Comparison of ENCODE assay signal across 10 cellular contexts in the genomic region with DNA sequence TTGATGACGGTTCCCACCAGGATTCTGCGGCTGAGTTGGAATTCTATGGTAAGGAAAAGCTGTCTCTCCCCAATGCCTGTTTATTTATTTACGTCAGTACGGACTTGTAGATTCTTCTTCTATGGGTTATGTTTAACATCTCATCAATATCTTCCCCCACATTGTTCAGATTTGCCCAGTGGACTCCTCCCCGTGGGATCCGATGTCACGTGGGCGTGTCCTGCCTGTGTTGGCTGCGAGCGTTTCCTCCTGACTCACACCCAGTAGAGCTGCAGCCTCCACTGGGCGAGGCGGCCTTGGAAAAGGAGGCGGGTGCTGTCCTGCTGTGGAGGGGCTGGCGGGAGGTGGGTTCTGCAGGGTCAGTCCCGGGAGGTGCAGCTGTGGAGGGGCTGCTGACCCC. TPM values are rescaled to one million over a fixed set of nuclear protein-coding genes. Genes with fewer than 3 reads are reported as not detected.
DNase-seq lines count a peak whose midpoint lies in the region; ATAC-seq and FAIRE-seq lines count a peak whose summit lies in the region.
"Had no signal": no experiment of that assay in that cellular context is flagged by ENCODE, and none has a peak within 500 bp of the region (broad histone marks: within the 10 kb centered on the region; RNA-seq: fewer than 3 reads in every experiment).

No MANE protein-coding gene starts in this region.

- DNase-seq in activated T-cell treated with anti-CD3 and anti-CD28 coated beads, Interleukin-2, amount 50 U/mL, for 4 hours = no peak
- DNase-seq in activated T-cell treated with anti-CD3 and anti-CD28 coated beads, Interleukin-2, amount 50 U/mL, for 1 hour = no peak
- DNase-seq in SW480 (ENCODE audit: low spot score) = peak; percentile 93
- peak; percentile 59 for DNase-seq in glomerular visceral epithelial cell (ENCODE audit: extremely low spot score)
- DNase-seq in small intestine = peak; percentile 60
- no peak for DNase-seq in GM19239 (ENCODE audit: insufficient read length, low spot score)
- no peak for DNase-seq in MV-4-11 (lab: John Stamatoyannopoulos, UW)
- DNase-seq: activated T-cell treated with anti-CD3 and anti-CD28 coated beads, Interleukin-2, amount 50 U/mL, for 72 hours; OCI-M1 had no signal

- no peak overlapping the region for H3K4me3 Mint-ChIP-seq in activated T-cell treated with anti-CD3 and anti-CD28 coated beads, Interleukin-2, amount 50 U/mL, for 4 hours
- H3K4me3 Mint-ChIP-seq: activated T-cell treated with anti-CD3 and anti-CD28 coated beads, Interleukin-2, amount 50 U/mL, for 72 hours had no signal

- peaks cover 0 to 8% of the 10 kb centered on the region in 2 donors for H3K27me3 ChIP-seq in small intestine (ENCODE audit: control insufficient read depth in 2 of 2, insufficient read depth in 2 of 2, low read length in 2 of 2)

- no peaks in the 10 kb centered on the region for H3K36me3 Mint-ChIP-seq in activated T-cell treated with anti-CD3 and anti-CD28 coated beads, Interleukin-2, amount 50 U/mL, for 4 hours (ENCODE audit: insufficient read depth)

- no peak for FAIRE-seq in small intestine (lab: Jason Lieb, UNC)
- FAIRE-seq in GM19239 (lab: Jason Lieb, UNC) = no peak

- no peak overlapping the region for H3K4me3 ChIP-seq in small intestine (ENCODE audit: low read depth in 1 of 2, low read length in 2 of 2)

- no peaks in the 10 kb centered on the region for H3K9me3 ChIP-seq in small intestine (ENCODE audit: control insufficient read depth, low read depth)

- WGBS in small intestine, 3 donors = 9 to 22% (median 15%) methylated on average over 15 of the region's 15 CpGs

- H3K27ac ChIP-seq in small intestine (ENCODE audit: low read depth in 1 of 2, low read length in 1 of 2) = no peak overlapping the region

- peak; percentile 35 to 37 for ATAC-seq in activated T-cell treated with anti-CD3 and anti-CD28 coated beads, Interleukin-2, amount 50 U/mL, for 4 hours
- ATAC-seq in GM19395 (IDR thresholded peaks at IDR 0.05; ENCODE audit: unreplicated experiment) = no peak
- ATAC-seq: activated T-cell treated with anti-CD3 and anti-CD28 coated beads, Interleukin-2, amount 50 U/mL, for 72 hours had no signal

- H3K4me1 ChIP-seq in small intestine (ENCODE audit: control insufficient read depth in 2 of 2, insufficient read depth in 1 of 2, low read depth in 1 of 2, low read length in 1 of 2) = no peaks in the 10 kb centered on the region

- H3K27me3 Mint-ChIP-seq in activated T-cell treated with anti-CD3 and anti-CD28 coated beads, Interleukin-2, amount 50 U/mL, for 4 hours (ENCODE audit: low read depth) = peaks cover 45% of the 10 kb centered on the region

- H3K36me3 ChIP-seq in small intestine (ENCODE audit: control insufficient read depth in 2 of 2, insufficient read depth in 2 of 2, low read length in 2 of 2) = no peaks in the 10 kb centered on the region

- H3K9me3 Mint-ChIP-seq in activated T-cell treated with anti-CD3 and anti-CD28 coated beads, Interleukin-2, amount 50 U/mL, for 4 hours = no peaks in the 10 kb centered on the region
- H3K9me3 Mint-ChIP-seq: activated T-cell treated with anti-CD3 and anti-CD28 coated beads, Interleukin-2, amount 50 U/mL, for 72 hours had no signal

- H3K4me1 Mint-ChIP-seq in activated T-cell treated with anti-CD3 and anti-CD28 coated beads, Interleukin-2, amount 50 U/mL, for 4 hours (ENCODE audit: low read depth) = peaks cover 2% of the 10 kb centered on the region

RNA-seq across cellular contexts. Expression of a gene that starts 46.8 kb away (rescaled TPM):
- 10 to 100 TPM; 36.5 to 49.3 (median 48.2) TPM for total RNA-seq in activated T-cell treated with anti-CD3 and anti-CD28 coated beads, Interleukin-2, amount 50 U/mL, for 4 hours
- polyA plus RNA-seq in small intestine = 10 to 100 TPM in 1 of 3 donors, 1 to 10 TPM in 2; 2.2 to 22.4 (median 4.9) TPM

Comparison
In these comparisons a context has a peak if more than half of its experiments do, and no peak if none do; other contexts are left out.
1. DNase-seq: peak in SW480 (single experiment), glomerular visceral epithelial cell (single experiment) and small intestine (single experiment); none in activated T-cell treated with anti-CD3 and anti-CD28 coated beads, Interleukin-2, amount 50 U/mL, for 4 hours (single experiment), activated T-cell treated with anti-CD3 and anti-CD28 coated beads, Interleukin-2, amount 50 U/mL, for 1 hour (single experiment), GM19239 (single experiment) and MV-4-11 (single experiment).